ENCODE assay signal across 8 cellular contexts in genomic region chr1:6025269-6026094, GRCh38. TPM values are rescaled to one million over a fixed set of nuclear protein-coding genes. Genes with fewer than 3 reads are reported as not detected.
DNase-seq lines count a peak whose midpoint lies in the region; ATAC-seq and TF ChIP-seq lines count a peak whose summit lies in the region.

No MANE protein-coding gene starts in this region.

- H3K27me3 Mint-ChIP-seq in endothelial cell (ENCODE audit: unreplicated experiment) (peaks cover 10% of the 10 kb centered on the region), mesothelial cell of epicardium (ENCODE audit: low read depth) (peaks cover 55% of the 10 kb centered on the region)

- peak overlapping the region; percentile 73 for H3K4me3 ChIP-seq in MM.1S (ENCODE audit: low read length)
- peak overlapping the region; percentile 54 for H3K4me3 ChIP-seq in coronary artery
- H3K4me3 ChIP-seq in psoas muscle: peak overlapping the region; percentile 4
- no peak overlapping the region for H3K4me3 ChIP-seq in PC-3 (ENCODE audit: low read length)

- no peaks in the 10 kb centered on the region for H3K9me2 ChIP-seq in MM.1S (replicated peaks; ENCODE audit: insufficient read depth, low read length)
- H3K9me2 ChIP-seq in PC-3 (replicated peaks; ENCODE audit: low read length): no peaks in the 10 kb centered on the region

- H3K79me2 ChIP-seq in MM.1S (ENCODE audit: low read length) (peaks cover 59% of the 10 kb centered on the region), PC-3 (ENCODE audit: low read length) (no peaks in the 10 kb centered on the region)

- ATAC-seq in psoas muscle (peak in 3 of 4 donors; percentile 53 to 64 (median 60)), GM18868 (IDR thresholded peaks at IDR 0.05; ENCODE audit: unreplicated experiment) (no peak), PC-3 (no peak; the same call in 1 of the 2 replicates)

- H3K9me3 ChIP-seq in MM.1S (replicated peaks; ENCODE audit: insufficient read depth, low read length) (no peaks in the 10 kb centered on the region), psoas muscle (no peaks in the 10 kb centered on the region), PC-3 (ENCODE audit: low read length) (no peaks in the 10 kb centered on the region)

- H3K27ac ChIP-seq in MM.1S (ENCODE audit: low read length) (peak overlapping the region; percentile 77), coronary artery (peak overlapping the region in 1 of 2 donors; percentile 35), psoas muscle (no peak overlapping the region), PC-3 (ENCODE audit: low read length) (no peak overlapping the region)

- H3K9ac ChIP-seq in MM.1S (ENCODE audit: low read length): peak overlapping the region; percentile 69
- H3K9ac ChIP-seq in PC-3 (ENCODE audit: low read length): no peak overlapping the region

- peak; percentile 48 for DNase-seq in DMS79 treated with DMSO at 0.1 percent for 48 hours (lab: John Stamatoyannopoulos, UW)
- DNase-seq in MM.1S: peak; percentile 47
- DNase-seq in coronary artery (ENCODE audit: low spot score): no peak
- no peak for DNase-seq in psoas muscle
- no peak for DNase-seq in endothelial cell (ENCODE audit: low spot score)
- no peak for DNase-seq in PC-3
- DNase-seq in mesothelial cell of epicardium (ENCODE audit: low spot score in 2 of 2, unreplicated experiment in 2 of 2): no peak

- H3F3A ChIP-seq in MM.1S (ENCODE audit: insufficient read depth, low read length) (peaks cover 21% of the 10 kb centered on the region), PC-3 (ENCODE audit: low read length, unreplicated experiment) (no peaks in the 10 kb centered on the region)

- peaks cover 24% of the 10 kb centered on the region for H3K4me1 ChIP-seq in MM.1S (ENCODE audit: low read length)
- H3K4me1 ChIP-seq in psoas muscle: no peaks in the 10 kb centered on the region
- H3K4me1 ChIP-seq in PC-3 (ENCODE audit: insufficient read depth, low read length): no peaks in the 10 kb centered on the region

- H3K4me1 Mint-ChIP-seq in endothelial cell (ENCODE audit: unreplicated experiment) (no peaks in the 10 kb centered on the region), mesothelial cell of epicardium (peaks cover 2% of the 10 kb centered on the region)

- H3K4me3 Mint-ChIP-seq in endothelial cell (ENCODE audit: unreplicated experiment): no peak overlapping the region
- no peak overlapping the region for H3K4me3 Mint-ChIP-seq in mesothelial cell of epicardium

- BruUV-seq in PC-3 (replicated peaks; lab: Mats Ljungman, UMichigan): no TSS peak

- H4K20me1 ChIP-seq in MM.1S (ENCODE audit: insufficient read depth, low read length) (no peaks in the 10 kb centered on the region), PC-3 (ENCODE audit: low read length) (no peaks in the 10 kb centered on the region)

- POLR2A ChIA-PET in PC-3 (lab: Charles Lee; ENCODE audit: unreplicated experiment): no interaction called here

- H3K27ac Mint-ChIP-seq in endothelial cell (ENCODE audit: unreplicated experiment) (no peak overlapping the region), mesothelial cell of epicardium (no peak overlapping the region)

- H3K36me3 ChIP-seq in MM.1S (replicated peaks; ENCODE audit: insufficient read depth, low read length) (peaks cover 3% of the 10 kb centered on the region; the same call in 1 of the 2 replicates), psoas muscle (ENCODE audit: insufficient read depth in 1 of 2, low read depth in 1 of 2) (no peaks in the 10 kb centered on the region), PC-3 (ENCODE audit: low read depth, low read length) (no peaks in the 10 kb centered on the region)

- H2AFZ ChIP-seq in MM.1S (ENCODE audit: low read length) (no peak overlapping the region), PC-3 (ENCODE audit: low read length) (no peak overlapping the region)

- CTCF ChIA-PET in PC-3 (lab: Charles Lee): no interaction called here

- H3K4me2 ChIP-seq in MM.1S (ENCODE audit: low read depth, low read length): peak overlapping the region; percentile 96
- no peak overlapping the region for H3K4me2 ChIP-seq in PC-3 (ENCODE audit: low read length)

- 23 to 38% (median 26%) methylated on average over 22 to 29 of the region's 29 CpGs for whole genome bisulfite sequencing in psoas muscle, 3 donors

- H3K27me3 ChIP-seq in MM.1S (replicated peaks; ENCODE audit: insufficient read depth, low read length) (no peaks in the 10 kb centered on the region), psoas muscle (ENCODE audit: insufficient read depth in 3 of 3, low read length in 2 of 3) (peaks cover 0 to 31% (median 3%) of the 10 kb centered on the region in 3 donors), PC-3 (ENCODE audit: low read length) (no peaks in the 10 kb centered on the region)

- TF ChIP-seq CTCF in MM.1S (IDR thresholded peaks at IDR 0.05; ENCODE audit: low read length) (no peak), coronary artery (IDR thresholded peaks at IDR 0.05) (no peak), psoas muscle (IDR thresholded peaks at IDR 0.05) (no peak), endothelial cell (IDR thresholded peaks at IDR 0.05; ENCODE audit: unreplicated experiment) (no peak), PC-3 (conservative IDR thresholded peaks at IDR 0.05; ENCODE audit: low read depth, low read length) (no peak), mesothelial cell of epicardium (IDR thresholded peaks at IDR 0.05; ENCODE audit: unreplicated experiment) (no peak)

- H3K36me3 Mint-ChIP-seq in endothelial cell (ENCODE audit: low read depth, unreplicated experiment) (no peaks in the 10 kb centered on the region), mesothelial cell of epicardium (no peaks in the 10 kb centered on the region)

- no peaks in the 10 kb centered on the region for H3K9me3 Mint-ChIP-seq in endothelial cell (ENCODE audit: unreplicated experiment)
- no peaks in the 10 kb centered on the region for H3K9me3 Mint-ChIP-seq in mesothelial cell of epicardium

- intact Hi-C loops in psoas muscle (cut with DNase I): no loop called here
- intact Hi-C loops in PC-3 (cut with micrococcal nuclease): no loop called here

RNA-seq across cellular contexts. Expression of gene KCNAB2, which starts 20.2 kb away (rescaled TPM):
- total RNA-seq in psoas muscle (1 to 10 TPM; 2.1 to 8.8 (median 3.6) TPM), endothelial cell (ENCODE audit: unreplicated experiment) (4.1 TPM), PC-3 (2014; rRNA removed) (26.4 and 28.5 TPM in 2 replicates), mesothelial cell of epicardium (10.7 to 12.7 TPM (median 10.8 TPM) in 3 replicates)
- 1 to 10 TPM in 2 of 3 donors, under 1 TPM in 1; 0.86 to 1.7 (median 1.6) TPM for polyA plus RNA-seq in psoas muscle

RNA-seq across cellular contexts. Expression of gene NPHP4, which starts 33.3 kb away (rescaled TPM):
- 1 to 10 TPM; 1.6 to 2.8 (median 1.9) TPM for total RNA-seq in psoas muscle
- 1 to 10 TPM; 1.3 to 2.1 (median 1.5) TPM for polyA plus RNA-seq in psoas muscle
- total RNA-seq in endothelial cell (ENCODE audit: unreplicated experiment): 15.3 TPM
- total RNA-seq in PC-3 (2014; rRNA removed): 18.8 and 23.8 TPM in 2 replicates
- total RNA-seq in mesothelial cell of epicardium: 15.6 to 16.4 TPM (median 16.4 TPM) in 3 replicates

Comparison
In these comparisons a context has a peak if more than half of its experiments do, and no peak if none do; other contexts are left out.
1. DNase-seq: peak in DMS79 treated with DMSO at 0.1 percent for 48 hours (single experiment) and MM.1S (single experiment); none in coronary artery (single experiment), psoas muscle (0 of 2), endothelial cell (single experiment), PC-3 (single experiment) and mesothelial cell of epicardium (0 of 2).
2. ATAC-seq: peak in psoas muscle (3 of 4); none in GM18868 (single experiment) and PC-3 (single experiment).